ENCODE assay signal across 14 cellular contexts in the genomic region with DNA sequence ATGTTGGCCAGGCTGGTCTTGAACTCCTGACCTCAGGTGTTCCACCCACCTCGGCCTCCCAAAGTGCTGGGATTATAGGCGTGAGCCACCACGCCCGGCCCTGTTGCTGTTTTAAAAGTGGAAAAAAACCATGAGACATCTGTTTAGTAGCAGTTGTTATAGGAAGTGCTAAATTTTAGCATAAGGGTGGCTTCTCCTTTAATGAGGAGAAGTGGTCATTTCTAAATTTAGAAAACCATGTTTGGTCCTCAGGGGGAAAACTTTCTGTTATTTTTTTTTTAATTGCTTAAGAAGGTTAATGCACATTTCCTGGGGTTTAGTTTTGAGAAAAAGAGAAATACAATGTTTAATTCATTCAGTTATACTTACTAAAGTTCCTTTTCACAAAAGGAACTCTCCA.
"Had no signal": no experiment of that assay in that cellular context is flagged by ENCODE, and none has a peak within 500 bp of the region (broad histone marks: within the 10 kb centered on the region; RNA-seq: fewer than 3 reads in every experiment).

No MANE protein-coding gene starts in this region.

- H3K4me1 ChIP-seq: body of pancreas, upper lobe of right lung had no signal

- H3K9me3 ChIP-seq: body of pancreas, upper lobe of right lung had no signal

- H3K36me3 ChIP-seq: upper lobe of right lung had no signal

- H3K4me3 ChIP-seq: body of pancreas, upper lobe of right lung had no signal

- H3K27me3 ChIP-seq: body of pancreas, upper lobe of right lung had no signal

- DNase-seq: activated CD4-positive, alpha-beta T cell treated with anti-CD3 and anti-CD28 coated beads for 1 hour; activated CD4-positive, alpha-beta T cell treated with anti-CD3 and anti-CD28 coated beads, Interleukin-2, amount 50 U/mL, for 48 hours; activated CD8-positive, alpha-beta memory T cell treated with anti-CD3 and anti-CD28 coated beads, Interleukin-2, amount 10 ng/mL, durations not matched to agents 7 days and 5 days; activated effector memory CD4-positive, alpha-beta T cell treated with Interleukin-2 at 50 U/mL for 16 hours; activated T-cell treated with anti-CD3 and anti-CD28 coated beads, Interleukin-2, amount 50 U/mL, for 24 hours; amniotic stem cell; body of pancreas; cortex of kidney; effector memory CD4-positive, alpha-beta T cell; hippocampal formation; stimulated activated CD4-positive, alpha-beta T cell treated with anti-CD3 and anti-CD28 coated beads, Interleukin-12 subunit alpha, Interleukin-12 subunit beta, amount 100 ng/mL, for 4 hours; upper lobe of right lung had no signal

- ATAC-seq: activated CD8-positive, alpha-beta memory T cell treated with anti-CD3 and anti-CD28 coated beads, Interleukin-2, amount 10 ng/mL, durations not matched to agents 7 days and 5 days; activated naive CD4-positive, alpha-beta T cell treated with anti-CD3 and anti-CD28 coated beads, Interleukin-2, amount 50 U/mL, for 72 hours; body of pancreas; upper lobe of right lung had no signal

- H3K27ac ChIP-seq: body of pancreas, epithelial cell of prostate, upper lobe of right lung had no signal
